15 cellular contexts compared by ENCODE assay signal in the genomic region with DNA sequence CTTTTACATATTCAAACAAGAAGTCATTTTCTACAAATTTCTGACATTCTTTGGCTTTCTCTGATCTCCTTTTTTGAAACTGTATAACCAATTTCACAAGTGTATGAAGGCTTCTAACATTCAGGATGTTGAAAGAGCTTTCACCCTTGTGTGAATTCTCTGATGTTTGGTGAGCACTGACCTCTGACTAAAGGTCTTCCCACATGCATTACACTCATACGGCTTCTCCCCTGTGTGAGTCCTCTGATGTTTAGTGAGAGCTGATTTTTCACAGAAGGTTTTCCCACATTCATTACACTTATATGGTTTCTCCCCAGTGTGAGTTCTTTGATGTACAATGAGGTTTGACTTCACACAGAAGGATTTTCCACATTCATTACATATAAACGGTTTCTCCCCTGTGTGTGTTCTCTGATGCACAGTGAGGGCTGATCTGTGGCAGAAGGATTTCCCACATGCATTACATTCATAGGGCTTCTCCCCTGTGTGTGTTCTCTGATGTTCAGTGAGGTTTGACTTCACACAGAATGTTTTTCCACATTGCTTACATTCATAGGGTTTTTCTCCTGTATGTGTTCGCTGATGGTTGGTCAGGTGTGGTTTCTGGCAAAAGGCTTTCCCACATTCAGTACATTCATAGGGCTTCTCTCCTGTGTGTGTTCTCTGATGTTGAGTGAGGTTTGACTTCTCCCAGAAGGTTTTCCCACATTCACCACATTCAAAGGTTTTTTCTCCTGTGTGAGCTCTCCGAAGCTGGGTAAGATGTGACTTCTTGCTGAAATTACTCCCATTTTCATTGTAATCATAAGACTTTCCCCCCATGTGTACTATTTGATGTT.
"Had no signal": no experiment of that assay in that cellular context is flagged by ENCODE, and none has a peak within 500 bp of the region (broad histone marks: within the 10 kb centered on the region; RNA-seq: fewer than 3 reads in every experiment).

No MANE protein-coding gene starts in this region.

- H3K4me1 ChIP-seq: body of pancreas, stomach, thyroid gland had no signal

- H3K4me3 ChIP-seq: body of pancreas, stomach, thyroid gland had no signal

- H3K27me3 Mint-ChIP-seq: central memory CD8-positive, alpha-beta T cell; dendritic cell treated with granulocyte-macrophage colony-stimulating factor and Interleukin-4, amounts not matched to agents 40 ng/mL and 50 ng/mL, for 4 days; effector memory CD8-positive, alpha-beta T cell; T-helper 17 cell had no signal

- H3K27ac Mint-ChIP-seq: activated naive CD4-positive, alpha-beta T cell treated with anti-CD3 and anti-CD28 coated beads for 36 hours; activated T-helper 1 cell treated with anti-CD3 and anti-CD28 coated beads, Interleukin-12 subunit alpha, Interleukin-12 subunit beta, Interleukin-2, Interleukin-4 antibody, amounts not matched to agents 30 ng/mL and 10 ng/mL and 1 ng/mL, durations not matched to agents 14 hours and 24 hours and 36 hours; dendritic cell treated with granulocyte-macrophage colony-stimulating factor and Interleukin-4, amounts not matched to agents 40 ng/mL and 50 ng/mL, for 4 days; effector memory CD8-positive, alpha-beta T cell; T-helper 17 cell; WTC11 had no signal

- H3K9me3 ChIP-seq: thyroid gland had no signal

- H3K27ac ChIP-seq: body of pancreas, stomach, thyroid gland had no signal

- DNase-seq: activated CD4-positive, alpha-beta T cell treated with anti-CD3 and anti-CD28 coated beads for 48 hours; activated naive CD4-positive, alpha-beta T cell treated with anti-CD3 and anti-CD28 coated beads for 36 hours; body of pancreas; effector memory CD8-positive, alpha-beta T cell; mesenchymal stem cell; stimulated activated CD4-positive, alpha-beta T cell treated with anti-CD3 and anti-CD28 coated beads, Interleukin-15, amount 100 ng/mL, for 24 hours; stimulated activated CD4-positive, alpha-beta T cell treated with anti-CD3 and anti-CD28 coated beads, Interleukin-4, amount 100 ng/mL, for 4 hours; stomach; T-helper 17 cell; thyroid gland had no signal

- ATAC-seq: body of pancreas; effector memory CD8-positive, alpha-beta T cell; T-helper 17 cell; WTC11 had no signal

- H3K4me3 Mint-ChIP-seq: activated naive CD4-positive, alpha-beta T cell treated with anti-CD3 and anti-CD28 coated beads for 36 hours; activated T-helper 1 cell treated with anti-CD3 and anti-CD28 coated beads, Interleukin-12 subunit alpha, Interleukin-12 subunit beta, Interleukin-2, Interleukin-4 antibody, amounts not matched to agents 30 ng/mL and 10 ng/mL and 1 ng/mL, durations not matched to agents 14 hours and 24 hours and 36 hours; central memory CD8-positive, alpha-beta T cell; dendritic cell treated with granulocyte-macrophage colony-stimulating factor and Interleukin-4, amounts not matched to agents 40 ng/mL and 50 ng/mL, for 4 days; effector memory CD8-positive, alpha-beta T cell; T-helper 17 cell; WTC11 had no signal

- FAIRE-seq: urothelium cell line had no signal

- H3K4me1 Mint-ChIP-seq: central memory CD8-positive, alpha-beta T cell; T-helper 17 cell; WTC11 had no signal

- H3K27me3 ChIP-seq: body of pancreas, stomach, thyroid gland had no signal
